In genomic region chr9:132240860-132241482, GRCh38 we compare ENCODE assay signal across 1 cellular context.
TF ChIP-seq lines count a peak whose summit lies in the region.

No MANE protein-coding gene starts in this region.

TF ChIP-seq in H1, 55 proteins besides CTCF, POLR2A, EP300 and RAD21:
- TF ChIP-seq GABPA (IDR thresholded peaks at IDR 0.05; ENCODE audit: borderline replicate concordance, insufficient read depth, low read length), result no peak
- no peak for TF ChIP-seq CREB1 (IDR thresholded peaks at IDR 0.05)
- TF ChIP-seq CEBPB (IDR thresholded peaks at IDR 0.05; ENCODE audit: low read depth, low read length), result no peak
- TF ChIP-seq NANOG (IDR thresholded peaks at IDR 0.05; ENCODE audit: insufficient read depth, low read depth, low read length, poor library complexity, severe bottlenecking), result no peak
- peak; percentile 70; the same call in 1 of the 2 replicates for TF ChIP-seq BACH1 (IDR thresholded peaks at IDR 0.05; ENCODE audit: low read length)
- no peak for TF ChIP-seq POLR2AphosphoS5 (IDR thresholded peaks at IDR 0.05; ENCODE audit: low read depth, low read length)
- TF ChIP-seq SP1 (IDR thresholded peaks at IDR 0.05; ENCODE audit: low read depth, low read length), result no peak; the same call in 1 of the 2 replicates
- TF ChIP-seq SIN3A (conservative IDR thresholded peaks at IDR 0.05 in 1 of 2, IDR thresholded peaks at IDR 0.05 in 1 of 2; ENCODE audit: low read depth in 1 of 2, low read length in 2 of 2), result no peak
- TF ChIP-seq POU5F1 (IDR thresholded peaks at IDR 0.05; ENCODE audit: low read depth, low read length), result no peak
- TF ChIP-seq SP4 (IDR thresholded peaks at IDR 0.05; ENCODE audit: low read length), result 0 out of 2 replicates have a peak, but pooled peaks have one; percentile 46
- TF ChIP-seq EGR1 (IDR thresholded peaks at IDR 0.05; ENCODE audit: borderline replicate concordance, low read depth, low read length), result peak; percentile 30; the same call in 1 of the 2 replicates
- TF ChIP-seq TBP (IDR thresholded peaks at IDR 0.05; ENCODE audit: low read depth, low read length), result peak; percentile 23; the same call in 1 of the 2 replicates
- TF ChIP-seq EZH2 (IDR thresholded peaks at IDR 0.05; ENCODE audit: low read depth, low read length, severe bottlenecking), result no peak
- TF ChIP-seq ASH2L (IDR thresholded peaks at IDR 0.05; ENCODE audit: low read length), result no peak
- TF ChIP-seq KDM5A (IDR thresholded peaks at IDR 0.05; ENCODE audit: low read length), result no peak
- no peak for TF ChIP-seq JUN (IDR thresholded peaks at IDR 0.05; ENCODE audit: low read depth, low read length)
- TF ChIP-seq TAF1 (IDR thresholded peaks at IDR 0.05; ENCODE audit: low read depth, low read length), result peak; percentile 52
- no peak for TF ChIP-seq BCL11A (IDR thresholded peaks at IDR 0.05; ENCODE audit: low read depth in 2 of 2, low read length in 2 of 2)
- TF ChIP-seq NRF1 (IDR thresholded peaks at IDR 0.05; ENCODE audit: low read depth, low read length), result no peak
- TF ChIP-seq CTBP2 (IDR thresholded peaks at IDR 0.05; ENCODE audit: borderline replicate concordance, insufficient read depth, insufficient read length, low read length), result no peak
- no peak for TF ChIP-seq RFX5 (IDR thresholded peaks at IDR 0.05; ENCODE audit: borderline replicate concordance, low read depth, low read length)
- no peak for TF ChIP-seq SIX5 (IDR thresholded peaks at IDR 0.05; ENCODE audit: low read depth, low read length)
- TF ChIP-seq CHD7 (IDR thresholded peaks at IDR 0.05; ENCODE audit: insufficient replicate concordance, low read length), result no peak
- no peak for TF ChIP-seq CBX5 (IDR thresholded peaks at IDR 0.05; ENCODE audit: low read depth, low read length)
- TF ChIP-seq TAF7 (optimal IDR thresholded peaks at IDR 0.05; ENCODE audit: borderline replicate concordance, low read depth, low read length), result no peak
- no peak for TF ChIP-seq CHD1 (IDR thresholded peaks at IDR 0.05; ENCODE audit: low read depth, low read length)
- TF ChIP-seq E2F6 (IDR thresholded peaks at IDR 0.05), result no peak; the same call in 1 of the 2 replicates
- TF ChIP-seq KDM4A (IDR thresholded peaks at IDR 0.05; ENCODE audit: low read depth, low read length, severe bottlenecking), result peak; percentile 63
- TF ChIP-seq RXRA (IDR thresholded peaks at IDR 0.05; ENCODE audit: insufficient read depth, low read depth, low read length), result no peak
- no peak for TF ChIP-seq RNF2 (IDR thresholded peaks at IDR 0.05; ENCODE audit: borderline replicate concordance, low read depth, low read length, missing control alignments, poor library complexity, severe bottlenecking)
- TF ChIP-seq MAX (IDR thresholded peaks at IDR 0.05), result no peak
- TF ChIP-seq KDM1A (IDR thresholded peaks at IDR 0.05; ENCODE audit: borderline replicate concordance, low read length), result no peak
- no peak for TF ChIP-seq SRF (IDR thresholded peaks at IDR 0.05; ENCODE audit: low read depth, low read length)
- no peak; a peak in 1 of 4 replicates for TF ChIP-seq HDAC2 (IDR thresholded peaks at IDR 0.05; ENCODE audit: borderline replicate concordance in 1 of 2, low read depth in 2 of 2, low read length in 2 of 2)
- TF ChIP-seq BRCA1 (IDR thresholded peaks at IDR 0.05; ENCODE audit: low read depth, low read length), result no peak
- no peak for TF ChIP-seq TCF12 (IDR thresholded peaks at IDR 0.05; ENCODE audit: low read depth, low read length)
- TF ChIP-seq SP2 (IDR thresholded peaks at IDR 0.05; ENCODE audit: low read length), result no peak
- no peak for TF ChIP-seq SUZ12 (IDR thresholded peaks at IDR 0.05; ENCODE audit: low read length)
